Comparison of ENCODE assay signal across 32 cellular contexts in genomic region chr12:129413295-129413694, GRCh38.
"Had no signal": no experiment of that assay in that cellular context is flagged by ENCODE, and none has a peak within 500 bp of the region (broad histone marks: within the 10 kb centered on the region; RNA-seq: fewer than 3 reads in every experiment).

No MANE protein-coding gene starts in this region.

- DNase-seq: activated effector memory CD4-positive, alpha-beta T cell treated with anti-CD3 and anti-CD28 coated beads, Interleukin-2, amount 50 U/mL, for 16 hours; activated effector memory CD4-positive, alpha-beta T cell treated with Interleukin-2 at 50 U/mL for 16 hours; activated gamma-delta T cell; activated gamma-delta T cell treated with Interleukin-2 at 50 U/mL for 16 hours; activated naive CD4-positive, alpha-beta T cell; activated naive CD4-positive, alpha-beta T cell treated with anti-CD3 and anti-CD28 coated beads for 36 hours; activated naive CD4-positive, alpha-beta T cell treated with anti-CD3 and anti-CD28 coated beads, Interleukin-2, amount 10 ng/mL, durations not matched to agents 7 days and 5 days; activated naive CD4-positive, alpha-beta T cell treated with anti-CD3 and anti-CD28 coated beads, Interleukin-2, amount 50 U/mL, for 16 hours; activated naive CD4-positive, alpha-beta T cell treated with Interleukin-2 at 50 U/mL for 16 hours; activated naive CD8-positive, alpha-beta T cell treated with anti-CD3 and anti-CD28 coated beads for 36 hours; activated naive CD8-positive, alpha-beta T cell treated with anti-CD3 and anti-CD28 coated beads, Interleukin-2, amount 10 ng/mL, durations not matched to agents 7 days and 5 days; activated naive CD8-positive, alpha-beta T cell treated with anti-CD3 and anti-CD28 coated beads, Interleukin-2, amount 50 U/mL, for 24 hours; activated T-cell treated with anti-CD3 and anti-CD28 coated beads, Interleukin-2, amount 50 U/mL, for 24 hours; activated T-cell treated with anti-CD3 and anti-CD28 coated beads, Interleukin-2, amount 50 U/mL, for 4 hours; activated T-cell treated with anti-CD3 and anti-CD28 coated beads, Interleukin-2, amount 50 U/mL, for 48 hours; activated T-cell treated with anti-CD3 and anti-CD28 coated beads, Interleukin-2, amount 50 U/mL, for 72 hours; adrenal gland; amniotic stem cell; amygdala; anterior cingulate cortex; aorta; body of pancreas; brain microvascular endothelial cell; central memory CD4-positive, alpha-beta T cell; cerebellar nuclear complex had no signal

- H3K4me1 ChIP-seq: adrenal gland, ascending aorta, body of pancreas, breast epithelium had no signal

- ATAC-seq: activated naive CD4-positive, alpha-beta T cell treated with anti-CD3 and anti-CD28 coated beads, Interleukin-2, amount 50 U/mL, for 72 hours; activated naive CD8-positive, alpha-beta T cell treated with anti-CD3 and anti-CD28 coated beads, Interleukin-2, amount 50 U/mL, for 24 hours; activated T-cell treated with anti-CD3 and anti-CD28 coated beads, Interleukin-2, amount 50 U/mL, for 4 hours; activated T-cell treated with anti-CD3 and anti-CD28 coated beads, Interleukin-2, amount 50 U/mL, for 72 hours; activated T-helper 17 cell treated with anti-CD3 and anti-CD28 coated beads, Interleukin-2, amount 50 U/mL, for 72 hours; body of pancreas had no signal

- H3K4me3 ChIP-seq: adrenal gland, ascending aorta, body of pancreas, breast epithelium, cardiac muscle cell had no signal

- H3K27ac ChIP-seq: adrenal gland, ascending aorta, body of pancreas, brain microvascular endothelial cell, breast epithelium, cardiac muscle cell had no signal

- H3K9me3 ChIP-seq: adrenal gland, ascending aorta, body of pancreas had no signal

- FAIRE-seq: astrocyte, bronchial epithelial cell had no signal

- H3K36me3 ChIP-seq: adrenal gland, ascending aorta, brain microvascular endothelial cell, breast epithelium, cardiac muscle cell had no signal

- H3K27me3 ChIP-seq: adrenal gland, ascending aorta, body of pancreas, brain microvascular endothelial cell, breast epithelium, cardiac muscle cell had no signal
